8 cellular contexts compared by ENCODE assay signal in genomic region chr14:69652942-69653680, GRCh38. TPM values are rescaled to one million over a fixed set of nuclear protein-coding genes. Genes with fewer than 3 reads are reported as not detected.
DNase-seq lines count a peak whose midpoint lies in the region; ATAC-seq, FAIRE-seq and TF ChIP-seq lines count a peak whose summit lies in the region.

No MANE protein-coding gene starts in this region.

- H4K20me1 ChIP-seq in K562 (replicated peaks; ENCODE audit: control insufficient read depth, insufficient read depth, low read length) = no peaks in the 10 kb centered on the region

- H3K27ac Mint-ChIP-seq in nephron = peak overlapping the region; percentile 22 to 29 (median 29)

- H3K4me1 Mint-ChIP-seq in nephron = peaks cover 52% of the 10 kb centered on the region

- peaks cover 97% of the 10 kb centered on the region for H3K79me2 ChIP-seq in K562 (ENCODE audit: control insufficient read depth, insufficient read depth, low read length)

- CTCF ChIA-PET in K562 (lab: Yijun Ruan, JAX; ENCODE audit: low intra/inter-chr PET ratio) = no interaction called here

- peak overlapping the region; percentile 45 for H3K4me2 ChIP-seq in K562 (ENCODE audit: insufficient read depth, low read length)

- TF ChIP-seq CTCF in GM12864 (IDR thresholded peaks at IDR 0.05; ENCODE audit: low read depth, low read length, missing control alignments) (peak; percentile 17), K562 (IDR thresholded peaks at IDR 0.05 in 2 of 3, conservative IDR thresholded peaks at IDR 0.05 in 1 of 3; ENCODE audit: insufficient read depth in 2 of 3, low read depth in 1 of 3, low read length in 3 of 3) (no peak), nephron (IDR thresholded peaks at IDR 0.05; ENCODE audit: unreplicated experiment in 3 of 3) (no peak)

- H3K4me3 Mint-ChIP-seq in nephron = no peak overlapping the region

- H3K9me1 ChIP-seq in K562 (ENCODE audit: control insufficient read depth, insufficient read depth, low read length) = no peaks in the 10 kb centered on the region

- H3K9me3 ChIP-seq in K562 (replicated peaks; ENCODE audit: control insufficient read depth, insufficient read depth, low read depth, low read length) = no peaks in the 10 kb centered on the region

- H3K36me3 Mint-ChIP-seq in nephron (ENCODE audit: low read depth) = no peaks in the 10 kb centered on the region

- H3K27me3 ChIP-seq in K562 (ENCODE audit: control insufficient read depth in 2 of 2, insufficient read depth in 2 of 2, low read length in 2 of 2) = no peaks in the 10 kb centered on the region

- ATAC-seq in K562 = peak; percentile 54
- no peak for ATAC-seq in GM19328 (IDR thresholded peaks at IDR 0.05; ENCODE audit: unreplicated experiment)
- no peak for ATAC-seq in GM21786 (IDR thresholded peaks at IDR 0.05; ENCODE audit: unreplicated experiment)

- peaks cover 18 to 68% of the 10 kb centered on the region in 2 experiments for H3K4me1 ChIP-seq in K562 (replicated peaks in 1 of 2; ENCODE audit: control insufficient read depth in 2 of 2, insufficient read depth in 2 of 2, low read length in 2 of 2)

- peak overlapping the region; percentile 80 for H3K27ac ChIP-seq in K562 (ENCODE audit: extremely low read depth, low read depth, low read length)

- 35% methylated on average over 10 of the region's 10 CpGs for WGBS in K562 (ENCODE audit: insufficient coverage, low coverage, missing lambda C conversion rate)

- in situ Hi-C loops in K562 (cut with MboI) = no loop called here

- H3K27me3 Mint-ChIP-seq in nephron (ENCODE audit: low read depth) = no peaks in the 10 kb centered on the region

- no peaks in the 10 kb centered on the region for H3K9me3 Mint-ChIP-seq in nephron

- no peak for TF ChIP-seq RAD21 in K562 (CRISPR knock-in tag; conservative IDR thresholded peaks at IDR 0.05 in 1 of 2, IDR thresholded peaks at IDR 0.05 in 1 of 2)

- no peak for TF ChIP-seq EP300 in K562 (IDR thresholded peaks at IDR 0.05; ENCODE audit: low read length)

- intact Hi-C loops in K562 (cut with micrococcal nuclease) = loop anchor here (5.0 kb wide), 1 partner anchor 49 kb away; no protein-coding TSS in a partner anchor

- peak overlapping the region in 1 of 2 experiments; percentile 56; a peak in 2 of 4 replicates for H3K9ac ChIP-seq in K562 (ENCODE audit: insufficient read depth in 1 of 2, low read depth in 2 of 2, low read length in 2 of 2)

- no peak for TF ChIP-seq POLR2A in K562 (conservative IDR thresholded peaks at IDR 0.05)

- H3K36me3 ChIP-seq in K562 (ENCODE audit: control insufficient read depth, insufficient read depth, low read length) = 0 out of 3 replicates have a peak, but pooled peaks cover 2% of the 10 kb centered on the region

- POLR2A ChIA-PET in K562 (lab: Yijun Ruan, JAX) = interaction anchor here (0.7 to 1.7 kb wide), 2 partner anchors 12 to 102 kb away, joined by 3 to 5 read pairs; no protein-coding TSS in a partner anchor

- BruUV-seq in K562 (replicated peaks; lab: Mats Ljungman, UMichigan) = TSS peak; percentile 55

- no peak overlapping the region for H3K4me3 ChIP-seq in GM12864 (ENCODE audit: low read depth, low read length)
- H3K4me3 ChIP-seq in K562 = peak overlapping the region; percentile 11; the same call in 1 of the 2 replicates

- H2AFZ ChIP-seq in K562 (ENCODE audit: low read depth, low read length) = peak overlapping the region; percentile 36; the same call in 1 of the 2 replicates

- FAIRE-seq in K562 (lab: Jason Lieb, UNC) = peak; percentile 58

- DNase-seq in GM12864 (ENCODE audit: low read depth) (no peak), HT1080 (ENCODE audit: low read depth) (peak; percentile 18), K562 (ENCODE audit: extremely low read depth in 1 of 4, low spot score in 3 of 4) (peak in 2 of 4 experiments; percentile 23 to 62), NCI-H774 (lab: John Stamatoyannopoulos, UW) (no peak)
- no peak for DNase-seq in activated CD4-positive, CD25-positive, alpha-beta regulatory T cell (lab: John Stamatoyannopoulos, UW)

TF ChIP-seq in K562, 482 proteins besides CTCF, POLR2A, EP300 and RAD21 (continues in another document):
- 0 out of 2 replicates have a peak, but pooled peaks have one; percentile 58 for TF ChIP-seq ATF7 (IDR thresholded peaks at IDR 0.05)
- 0 out of 2 replicates have a peak, but pooled peaks have one; percentile 20 for TF ChIP-seq L3MBTL2 (IDR thresholded peaks at IDR 0.05)
- TF ChIP-seq SPI1 (IDR thresholded peaks at IDR 0.05; ENCODE audit: borderline replicate concordance, low read depth, low read length) = peak; percentile 77; the same call in 1 of the 2 replicates
- TF ChIP-seq CEBPB (tag; IDR thresholded peaks at IDR 0.05) = peak; percentile 37; the same call in 1 of the 2 replicates
- no peak for TF ChIP-seq NR2C2 (CRISPR knock-in tag; IDR thresholded peaks at IDR 0.05)
- peak; percentile 33; the same call in 1 of the 2 replicates for TF ChIP-seq NR2C2 (tag; IDR thresholded peaks at IDR 0.05)
- 0 out of 2 replicates have a peak, but pooled peaks have one; percentile 48 for TF ChIP-seq ELF2 (CRISPR knock-in tag; IDR thresholded peaks at IDR 0.05)
- peak; percentile 44; the same call in 1 of the 2 replicates for TF ChIP-seq TFAP4 (CRISPR knock-in tag; IDR thresholded peaks at IDR 0.05; ENCODE audit: borderline replicate concordance)
- peak; percentile 55; the same call in 1 of the 2 replicates for TF ChIP-seq ZBTB33 (CRISPR knock-in tag; IDR thresholded peaks at IDR 0.05)
- 0 out of 2 replicates have a peak, but pooled peaks have one; percentile 44 for TF ChIP-seq ZNF584 (CRISPR knock-in tag; IDR thresholded peaks at IDR 0.05; ENCODE audit: low read depth)
- TF ChIP-seq ZSCAN32 (CRISPR knock-in tag; IDR thresholded peaks at IDR 0.05) = peak; percentile 16; the same call in 1 of the 2 replicates
- peak; percentile 41; the same call in 1 of the 2 replicates for TF ChIP-seq CREM (IDR thresholded peaks at IDR 0.05; ENCODE audit: low read depth)
- TF ChIP-seq E4F1 (CRISPR knock-in tag; IDR thresholded peaks at IDR 0.05; ENCODE audit: borderline replicate concordance) = no peak

RNA-seq across cellular contexts. Expression of gene SUSD6, which starts 41.7 kb away (rescaled TPM):
- total RNA-seq in HT1080 (2014; rRNA removed; shearing (Covaris generic)) = 2.7 and 4.3 TPM in 2 replicates
- polyA plus RNA-seq in HT1080 (2015; cell fraction: cytosol; rRNA removed) = 6.8 and 8.2 TPM in 2 replicates
- 16.3 and 18.7 TPM in 2 replicates for polyA plus RNA-seq in HT1080 (2015; cell fraction: nucleus; rRNA removed)
- 51.2 and 76.5 TPM in 2 replicates for total RNA-seq in K562 (2011; cell fraction: chromatin; rRNA removed; ENCODE audit: low replicate concordance)
- total RNA-seq in K562 (2011; cell fraction: nucleolus; rRNA removed) = 50.5 and 58.7 TPM in 2 replicates
- 56.2 and 57.9 TPM in 2 replicates for total RNA-seq in K562 (2011; cell fraction: nucleoplasm; rRNA removed)
- 3.8 and 4.1 TPM in 2 replicates for total RNA-seq in K562 (2014; rRNA removed)
- total RNA-seq in K562 (2014; rRNA removed; fragmentation: Illumina TruSeq; extraction: Trizol) = 5.5 and 5.7 TPM in 2 replicates
- 5.0 and 5.2 TPM in 2 replicates for total RNA-seq in K562 (2015; rRNA removed; fragmentation: Illumina TruSeq; extraction: Trizol)
- 18.4 and 20.7 TPM in 2 replicates for total RNA-seq in K562 (2021)
- polyA plus RNA-seq in K562 (2011; rRNA removed) = 13.0 and 25.6 TPM in 2 replicates
- polyA plus RNA-seq in K562 (2011; cell fraction: cytosol; rRNA removed) = 8.0 and 14.7 TPM in 2 replicates
- polyA plus RNA-seq in K562 (2011; cell fraction: nucleus; rRNA removed) = 63.8 and 68.6 TPM in 2 replicates
- polyA plus RNA-seq in K562 (2012) = 5.8 and 7.8 TPM in 2 replicates
- polyA plus RNA-seq in K562 (2014; fragmentation: Illumina TruSeq; extraction: Trizol) = 12.2 and 12.3 TPM in 2 replicates
- 1 to 10 TPM; 2.9 to 5.6 TPM for polyA plus RNA-seq in K562 (2014; fragmentation: Nextera tagmentation; extraction: Ambion mirVana)
- 11.4 and 11.7 TPM in 2 replicates for polyA plus RNA-seq in K562 (2014; rRNA removed)
- polyA minus RNA-seq in K562 (2011; rRNA and poly(A)+ RNA removed) = 18.0 and 19.0 TPM in 2 replicates
- polyA minus RNA-seq in K562 (2011; cell fraction: cytosol; rRNA and poly(A)+ RNA removed) = 7.5 and 9.8 TPM in 2 replicates
- 15.6 and 35.9 TPM in 2 replicates for polyA minus RNA-seq in K562 (2011; cell fraction: nucleus; rRNA and poly(A)+ RNA removed)
